ENCODE assay signal across 1 cellular context in the genomic region with DNA sequence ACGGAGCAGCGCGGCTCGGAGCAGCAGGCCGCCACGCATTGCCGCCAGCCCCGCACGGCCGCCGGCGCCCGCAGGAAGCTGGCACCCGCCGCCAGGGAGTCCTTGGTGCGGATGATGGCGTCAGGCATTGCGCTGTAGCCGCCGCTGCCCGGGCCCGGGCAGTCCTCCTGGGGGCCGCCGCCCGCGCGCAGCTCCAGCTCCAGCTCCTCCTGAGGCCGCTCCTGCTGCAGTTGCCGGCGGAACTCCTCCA.
TF ChIP-seq lines count a peak whose summit lies in the region.

No MANE protein-coding gene starts in this region.

TF ChIP-seq in WTC11, 78 proteins besides CTCF, POLR2A, EP300 and RAD21 (continued from another document):
- TF ChIP-seq, protein P1, sequence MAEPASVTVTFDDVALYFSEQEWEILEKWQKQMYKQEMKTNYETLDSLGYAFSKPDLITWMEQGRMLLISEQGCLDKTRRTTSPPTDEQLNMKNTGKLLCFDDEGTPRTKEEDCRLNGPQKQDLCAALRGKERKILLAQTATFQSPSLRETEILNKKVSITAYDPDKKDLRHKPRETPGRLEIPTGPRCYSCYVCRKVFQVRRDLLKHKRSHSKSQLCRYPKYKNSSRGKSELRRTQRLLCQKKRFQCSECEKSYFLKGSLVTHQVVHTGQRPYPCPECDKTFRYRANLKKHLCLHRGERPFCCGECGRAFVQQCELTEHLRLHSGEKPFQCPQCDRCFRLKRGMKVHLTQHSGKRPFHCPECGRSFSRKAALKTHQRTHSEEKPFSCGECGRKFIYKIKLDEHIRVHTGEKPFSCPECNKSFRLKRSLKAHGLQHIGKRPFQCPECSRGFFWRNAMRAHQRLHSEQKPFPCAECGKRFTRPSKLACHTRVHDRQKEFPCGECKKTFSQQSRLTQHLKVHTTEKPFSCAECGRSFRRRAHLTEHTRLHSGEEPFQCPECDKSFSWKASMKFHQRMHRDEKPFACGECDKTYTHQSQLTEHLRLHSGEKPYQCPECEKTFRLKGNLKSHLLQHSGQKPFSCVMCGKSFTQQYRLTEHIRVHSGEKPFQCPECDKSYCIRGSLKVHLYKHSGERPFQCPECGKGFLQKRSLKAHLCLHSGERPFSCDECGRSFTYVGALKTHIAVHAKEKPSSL (CRISPR knock-in tag; conservative IDR thresholded peaks at IDR 0.05) = no peak
- TF ChIP-seq CREM (CRISPR knock-in tag; IDR thresholded peaks at IDR 0.05) (no peak), RORB (CRISPR knock-in tag; IDR thresholded peaks at IDR 0.05) (no peak), SOX15 (CRISPR knock-in tag; IDR thresholded peaks at IDR 0.05) (no peak), ZNF416 (CRISPR knock-in tag; IDR thresholded peaks at IDR 0.05) (no peak), JUN (CRISPR knock-in tag; IDR thresholded peaks at IDR 0.05) (no peak), ZNF121 (CRISPR knock-in tag; IDR thresholded peaks at IDR 0.05) (no peak), HMGA2 (CRISPR knock-in tag; IDR thresholded peaks at IDR 0.05) (no peak), KAT7 (CRISPR knock-in tag; IDR thresholded peaks at IDR 0.05; ENCODE audit: borderline replicate concordance) (0 out of 2 replicates have a peak, but pooled peaks have one; percentile 49), CBFB (CRISPR knock-in tag; IDR thresholded peaks at IDR 0.05; ENCODE audit: low read depth) (no peak), NR2C2 (CRISPR knock-in tag; IDR thresholded peaks at IDR 0.05) (no peak), ZNF317 (CRISPR knock-in tag; IDR thresholded peaks at IDR 0.05; ENCODE audit: borderline replicate concordance, low read depth) (0 out of 2 replicates have a peak, but pooled peaks have one; percentile 31), ZNF396 (CRISPR knock-in tag; IDR thresholded peaks at IDR 0.05; ENCODE audit: borderline replicate concordance) (no peak), TP53 (CRISPR knock-in tag; IDR thresholded peaks at IDR 0.05) (no peak), IRF2 (CRISPR knock-in tag; IDR thresholded peaks at IDR 0.05; ENCODE audit: borderline replicate concordance, low read depth) (no peak), GTF2I (CRISPR knock-in tag; conservative IDR thresholded peaks at IDR 0.05) (no peak), NR3C1 (CRISPR knock-in tag; conservative IDR thresholded peaks at IDR 0.05; ENCODE audit: low read depth) (no peak), GRHL2 (CRISPR knock-in tag; IDR thresholded peaks at IDR 0.05; ENCODE audit: insufficient replicate concordance, severe bottlenecking) (no peak), ZNF263 (CRISPR knock-in tag; IDR thresholded peaks at IDR 0.05; ENCODE audit: low read depth) (no peak), JAZF1 (CRISPR knock-in tag; IDR thresholded peaks at IDR 0.05) (no peak), ZNF219 (CRISPR knock-in tag; IDR thresholded peaks at IDR 0.05; ENCODE audit: borderline replicate concordance) (0 out of 2 replicates have a peak, but pooled peaks have one; percentile 45), OVOL2 (CRISPR knock-in tag; IDR thresholded peaks at IDR 0.05; ENCODE audit: borderline replicate concordance) (no peak), ETV6 (CRISPR knock-in tag; IDR thresholded peaks at IDR 0.05) (no peak), ZNF671 (CRISPR knock-in tag; IDR thresholded peaks at IDR 0.05) (no peak), GABPB1 (CRISPR knock-in tag; IDR thresholded peaks at IDR 0.05) (no peak)
- TF ChIP-seq, protein P2, sequence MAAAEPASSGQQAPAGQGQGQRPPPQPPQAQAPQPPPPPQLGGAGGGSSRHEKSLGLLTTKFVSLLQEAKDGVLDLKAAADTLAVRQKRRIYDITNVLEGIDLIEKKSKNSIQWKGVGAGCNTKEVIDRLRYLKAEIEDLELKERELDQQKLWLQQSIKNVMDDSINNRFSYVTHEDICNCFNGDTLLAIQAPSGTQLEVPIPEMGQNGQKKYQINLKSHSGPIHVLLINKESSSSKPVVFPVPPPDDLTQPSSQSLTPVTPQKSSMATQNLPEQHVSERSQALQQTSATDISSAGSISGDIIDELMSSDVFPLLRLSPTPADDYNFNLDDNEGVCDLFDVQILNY (CRISPR knock-in tag; IDR thresholded peaks at IDR 0.05) = peak; percentile 60; the same call in 1 of the 2 replicates
- TF ChIP-seq, protein P3, sequence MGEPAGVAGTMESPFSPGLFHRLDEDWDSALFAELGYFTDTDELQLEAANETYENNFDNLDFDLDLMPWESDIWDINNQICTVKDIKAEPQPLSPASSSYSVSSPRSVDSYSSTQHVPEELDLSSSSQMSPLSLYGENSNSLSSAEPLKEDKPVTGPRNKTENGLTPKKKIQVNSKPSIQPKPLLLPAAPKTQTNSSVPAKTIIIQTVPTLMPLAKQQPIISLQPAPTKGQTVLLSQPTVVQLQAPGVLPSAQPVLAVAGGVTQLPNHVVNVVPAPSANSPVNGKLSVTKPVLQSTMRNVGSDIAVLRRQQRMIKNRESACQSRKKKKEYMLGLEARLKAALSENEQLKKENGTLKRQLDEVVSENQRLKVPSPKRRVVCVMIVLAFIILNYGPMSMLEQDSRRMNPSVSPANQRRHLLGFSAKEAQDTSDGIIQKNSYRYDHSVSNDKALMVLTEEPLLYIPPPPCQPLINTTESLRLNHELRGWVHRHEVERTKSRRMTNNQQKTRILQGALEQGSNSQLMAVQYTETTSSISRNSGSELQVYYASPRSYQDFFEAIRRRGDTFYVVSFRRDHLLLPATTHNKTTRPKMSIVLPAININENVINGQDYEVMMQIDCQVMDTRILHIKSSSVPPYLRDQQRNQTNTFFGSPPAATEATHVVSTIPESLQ (CRISPR knock-in tag; IDR thresholded peaks at IDR 0.05) = no peak
- TF ChIP-seq, protein P4, sequence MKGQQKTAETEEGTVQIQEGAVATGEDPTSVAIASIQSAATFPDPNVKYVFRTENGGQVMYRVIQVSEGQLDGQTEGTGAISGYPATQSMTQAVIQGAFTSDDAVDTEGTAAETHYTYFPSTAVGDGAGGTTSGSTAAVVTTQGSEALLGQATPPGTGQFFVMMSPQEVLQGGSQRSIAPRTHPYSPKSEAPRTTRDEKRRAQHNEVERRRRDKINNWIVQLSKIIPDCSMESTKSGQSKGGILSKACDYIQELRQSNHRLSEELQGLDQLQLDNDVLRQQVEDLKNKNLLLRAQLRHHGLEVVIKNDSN (CRISPR knock-in tag; IDR thresholded peaks at IDR 0.05) = no peak
- TF ChIP-seq, protein P5, sequence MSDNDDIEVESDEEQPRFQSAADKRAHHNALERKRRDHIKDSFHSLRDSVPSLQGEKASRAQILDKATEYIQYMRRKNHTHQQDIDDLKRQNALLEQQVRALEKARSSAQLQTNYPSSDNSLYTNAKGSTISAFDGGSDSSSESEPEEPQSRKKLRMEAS (CRISPR knock-in tag; IDR thresholded peaks at IDR 0.05) = no peak
- TF ChIP-seq, protein P6, sequence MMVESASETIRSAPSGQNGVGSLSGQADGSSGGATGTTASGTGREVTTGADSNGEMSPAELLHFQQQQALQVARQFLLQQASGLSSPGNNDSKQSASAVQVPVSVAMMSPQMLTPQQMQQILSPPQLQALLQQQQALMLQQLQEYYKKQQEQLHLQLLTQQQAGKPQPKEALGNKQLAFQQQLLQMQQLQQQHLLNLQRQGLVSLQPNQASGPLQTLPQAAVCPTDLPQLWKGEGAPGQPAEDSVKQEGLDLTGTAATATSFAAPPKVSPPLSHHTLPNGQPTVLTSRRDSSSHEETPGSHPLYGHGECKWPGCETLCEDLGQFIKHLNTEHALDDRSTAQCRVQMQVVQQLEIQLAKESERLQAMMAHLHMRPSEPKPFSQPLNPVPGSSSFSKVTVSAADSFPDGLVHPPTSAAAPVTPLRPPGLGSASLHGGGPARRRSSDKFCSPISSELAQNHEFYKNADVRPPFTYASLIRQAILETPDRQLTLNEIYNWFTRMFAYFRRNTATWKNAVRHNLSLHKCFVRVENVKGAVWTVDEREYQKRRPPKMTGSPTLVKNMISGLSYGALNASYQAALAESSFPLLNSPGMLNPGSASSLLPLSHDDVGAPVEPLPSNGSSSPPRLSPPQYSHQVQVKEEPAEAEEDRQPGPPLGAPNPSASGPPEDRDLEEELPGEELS (CRISPR knock-in tag; IDR thresholded peaks at IDR 0.05) = no peak
- TF ChIP-seq, protein P7, sequence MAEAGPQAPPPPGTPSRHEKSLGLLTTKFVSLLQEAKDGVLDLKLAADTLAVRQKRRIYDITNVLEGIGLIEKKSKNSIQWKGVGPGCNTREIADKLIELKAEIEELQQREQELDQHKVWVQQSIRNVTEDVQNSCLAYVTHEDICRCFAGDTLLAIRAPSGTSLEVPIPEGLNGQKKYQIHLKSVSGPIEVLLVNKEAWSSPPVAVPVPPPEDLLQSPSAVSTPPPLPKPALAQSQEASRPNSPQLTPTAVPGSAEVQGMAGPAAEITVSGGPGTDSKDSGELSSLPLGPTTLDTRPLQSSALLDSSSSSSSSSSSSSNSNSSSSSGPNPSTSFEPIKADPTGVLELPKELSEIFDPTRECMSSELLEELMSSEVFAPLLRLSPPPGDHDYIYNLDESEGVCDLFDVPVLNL (CRISPR knock-in tag; IDR thresholded peaks at IDR 0.05; ENCODE audit: borderline replicate concordance, low read depth) = peak; percentile 28; the same call in 1 of the 2 replicates
- TF ChIP-seq, protein P8, sequence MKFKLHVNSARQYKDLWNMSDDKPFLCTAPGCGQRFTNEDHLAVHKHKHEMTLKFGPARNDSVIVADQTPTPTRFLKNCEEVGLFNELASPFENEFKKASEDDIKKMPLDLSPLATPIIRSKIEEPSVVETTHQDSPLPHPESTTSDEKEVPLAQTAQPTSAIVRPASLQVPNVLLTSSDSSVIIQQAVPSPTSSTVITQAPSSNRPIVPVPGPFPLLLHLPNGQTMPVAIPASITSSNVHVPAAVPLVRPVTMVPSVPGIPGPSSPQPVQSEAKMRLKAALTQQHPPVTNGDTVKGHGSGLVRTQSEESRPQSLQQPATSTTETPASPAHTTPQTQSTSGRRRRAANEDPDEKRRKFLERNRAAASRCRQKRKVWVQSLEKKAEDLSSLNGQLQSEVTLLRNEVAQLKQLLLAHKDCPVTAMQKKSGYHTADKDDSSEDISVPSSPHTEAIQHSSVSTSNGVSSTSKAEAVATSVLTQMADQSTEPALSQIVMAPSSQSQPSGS (CRISPR knock-in tag; IDR thresholded peaks at IDR 0.05; ENCODE audit: borderline replicate concordance, low read depth) = no peak
- TF ChIP-seq, protein P9, sequence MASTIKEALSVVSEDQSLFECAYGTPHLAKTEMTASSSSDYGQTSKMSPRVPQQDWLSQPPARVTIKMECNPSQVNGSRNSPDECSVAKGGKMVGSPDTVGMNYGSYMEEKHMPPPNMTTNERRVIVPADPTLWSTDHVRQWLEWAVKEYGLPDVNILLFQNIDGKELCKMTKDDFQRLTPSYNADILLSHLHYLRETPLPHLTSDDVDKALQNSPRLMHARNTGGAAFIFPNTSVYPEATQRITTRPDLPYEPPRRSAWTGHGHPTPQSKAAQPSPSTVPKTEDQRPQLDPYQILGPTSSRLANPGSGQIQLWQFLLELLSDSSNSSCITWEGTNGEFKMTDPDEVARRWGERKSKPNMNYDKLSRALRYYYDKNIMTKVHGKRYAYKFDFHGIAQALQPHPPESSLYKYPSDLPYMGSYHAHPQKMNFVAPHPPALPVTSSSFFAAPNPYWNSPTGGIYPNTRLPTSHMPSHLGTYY (CRISPR knock-in tag; IDR thresholded peaks at IDR 0.05) = no peak
